25 cellular contexts compared by ENCODE assay signal in the genomic region with DNA sequence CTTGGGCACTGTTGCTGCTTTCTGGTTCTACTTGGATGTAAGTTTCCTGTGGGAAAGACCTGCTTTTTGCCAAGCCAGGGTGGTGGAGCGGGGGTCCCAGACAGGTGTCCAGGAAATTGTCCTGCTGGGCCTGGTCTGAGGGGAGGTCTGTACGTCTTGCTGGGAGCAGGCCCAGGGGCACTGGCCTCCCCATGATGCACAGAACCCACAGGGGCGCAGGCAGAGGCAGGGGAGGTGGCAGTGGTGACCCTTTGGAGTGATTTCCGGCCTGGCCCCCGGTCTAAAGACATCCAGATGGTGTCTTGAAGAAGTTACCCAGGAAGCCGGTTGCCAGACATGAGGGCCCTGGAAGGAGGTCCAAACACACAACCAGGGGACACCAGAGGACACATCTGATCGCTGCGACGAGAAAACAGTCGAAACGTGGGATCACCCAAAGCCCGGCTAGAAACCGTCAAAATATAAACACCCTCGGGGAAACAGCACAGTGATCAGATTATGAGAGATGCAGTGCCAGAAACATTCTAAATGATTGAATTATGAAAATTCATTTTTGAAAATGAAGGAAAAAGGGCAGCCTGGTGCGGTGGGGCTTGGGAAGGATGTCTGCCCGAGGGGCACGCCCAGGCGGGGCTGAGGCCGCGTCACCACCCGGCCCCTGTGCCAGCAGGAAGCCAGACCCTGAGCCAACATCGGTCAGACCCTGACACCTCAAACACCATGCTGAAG. TPM values are rescaled to one million over a fixed set of nuclear protein-coding genes. Genes with fewer than 3 reads are reported as not detected.
"Had no signal": no experiment of that assay in that cellular context is flagged by ENCODE, and none has a peak within 500 bp of the region (broad histone marks: within the 10 kb centered on the region; RNA-seq: fewer than 3 reads in every experiment).

No MANE protein-coding gene starts in this region.

- DNase-seq: activated CD4-positive, alpha-beta T cell treated with anti-CD3 and anti-CD28 coated beads, Interleukin-2, amount 50 U/mL, for 4 hours; activated CD8-positive, alpha-beta memory T cell treated with anti-CD3 and anti-CD28 coated beads, Interleukin-2, amount 10 ng/mL, durations not matched to agents 7 days and 5 days; activated effector memory CD4-positive, alpha-beta T cell treated with Interleukin-2 at 50 U/mL for 16 hours; activated T-cell treated with anti-CD3 and anti-CD28 coated beads, Interleukin-2, amount 50 U/mL, for 24 hours; caudate nucleus; colonic mucosa; hippocampal formation; midbrain; nucleus accumbens; small intestine; stimulated activated CD4-positive, alpha-beta T cell treated with anti-CD3 and anti-CD28 coated beads, Interleukin-4, amount 100 ng/mL, for 4 hours; stimulated activated CD8-positive, alpha-beta memory T cell treated with anti-CD3 and anti-CD28 coated beads, Interleukin-4, amount 100 ng/mL, for 48 hours; T-cell; T-helper 9 cell; trophoblast cell had no signal

- H3K9me3 ChIP-seq: colonic mucosa, SJSA1, suprapubic skin had no signal

- H3K4me3 Mint-ChIP-seq: activated CD8-positive, alpha-beta memory T cell treated with anti-CD3 and anti-CD28 coated beads, Interleukin-2, amount 10 ng/mL, durations not matched to agents 7 days and 5 days; activated T-cell treated with anti-CD3 and anti-CD28 coated beads, Interleukin-2, amount 50 U/mL, for 24 hours; stimulated activated naive CD8-positive, alpha-beta T cell treated with anti-CD3 and anti-CD28 coated beads, Interleukin-15, Interleukin-2, amounts not matched to agents 100 ng/mL and 50 ng/mL, for 24 hours; T-cell had no signal

- H3K27me3 ChIP-seq: colonic mucosa, right atrium auricular region, SJSA1, suprapubic skin had no signal

- H3K9me3 Mint-ChIP-seq: activated naive CD4-positive, alpha-beta T cell treated with anti-CD3 and anti-CD28 coated beads, Interleukin-2, amount 50 U/mL, for 72 hours; activated T-cell treated with anti-CD3 and anti-CD28 coated beads, Interleukin-2, amount 50 U/mL, for 24 hours; stimulated activated naive CD8-positive, alpha-beta T cell treated with anti-CD3 and anti-CD28 coated beads, Interleukin-15, Interleukin-2, amounts not matched to agents 100 ng/mL and 50 ng/mL, for 24 hours; T-cell had no signal

- H3K4me1 Mint-ChIP-seq: activated CD8-positive, alpha-beta memory T cell treated with anti-CD3 and anti-CD28 coated beads, Interleukin-2, amount 10 ng/mL, durations not matched to agents 7 days and 5 days; T-cell had no signal

- H3K4me1 ChIP-seq: colonic mucosa, right atrium auricular region, SJSA1 had no signal

- H3K4me3 ChIP-seq: colonic mucosa, right atrium auricular region, SJSA1, suprapubic skin had no signal

- H3K36me3 Mint-ChIP-seq: activated CD8-positive, alpha-beta memory T cell treated with anti-CD3 and anti-CD28 coated beads, Interleukin-2, amount 10 ng/mL, durations not matched to agents 7 days and 5 days; activated naive CD4-positive, alpha-beta T cell treated with anti-CD3 and anti-CD28 coated beads, Interleukin-2, amount 50 U/mL, for 72 hours; T-cell had no signal

- H3K36me3 ChIP-seq: colonic mucosa, right atrium auricular region, SJSA1, suprapubic skin had no signal

- H3K27ac ChIP-seq: colonic mucosa, right atrium auricular region, SJSA1, suprapubic skin had no signal

- H3K27ac Mint-ChIP-seq: activated CD8-positive, alpha-beta memory T cell treated with anti-CD3 and anti-CD28 coated beads, Interleukin-2, amount 10 ng/mL, durations not matched to agents 7 days and 5 days; activated naive CD4-positive, alpha-beta T cell treated with anti-CD3 and anti-CD28 coated beads, Interleukin-2, amount 50 U/mL, for 72 hours; activated T-cell treated with anti-CD3 and anti-CD28 coated beads, Interleukin-2, amount 50 U/mL, for 24 hours; progenitor cell of endocrine pancreas; stimulated activated naive CD8-positive, alpha-beta T cell treated with anti-CD3 and anti-CD28 coated beads, Interleukin-15, Interleukin-2, amounts not matched to agents 100 ng/mL and 50 ng/mL, for 24 hours; T-cell had no signal

RNA-seq across cellular contexts. Expression of gene TMEM270, which starts 59.6 kb away (rescaled TPM):
- total RNA-seq: activated CD8-positive, alpha-beta memory T cell treated with anti-CD3 and anti-CD28 coated beads, Interleukin-2, amount 10 ng/mL, durations not matched to agents 7 days and 5 days; activated naive CD4-positive, alpha-beta T cell treated with anti-CD3 and anti-CD28 coated beads, Interleukin-2, amount 50 U/mL, for 72 hours; colonic mucosa; esophagus mucosa; kidney epithelial cell; liver; myocyte; progenitor cell of endocrine pancreas; right atrium auricular region; SJSA1; suprapubic skin; T-cell had no signal
